ENCODE assay signal across 8 cellular contexts in genomic region chr9:121269030-121269887, GRCh38. TPM values are rescaled to one million over a fixed set of nuclear protein-coding genes. Genes with fewer than 3 reads are reported as not detected.
DNase-seq lines count a peak whose midpoint lies in the region; ATAC-seq and TF ChIP-seq lines count a peak whose summit lies in the region.

No MANE protein-coding gene starts in this region.

- peaks cover 14% of the 10 kb centered on the region for H3K4me1 Mint-ChIP-seq in activated CD4-positive, alpha-beta T cell treated with anti-CD3 and anti-CD28 coated beads for 36 hours

- no peaks in the 10 kb centered on the region for H3K36me3 ChIP-seq in WERI-Rb-1
- no peaks in the 10 kb centered on the region for H3K36me3 ChIP-seq in cardiac muscle cell
- H3K36me3 ChIP-seq in psoas muscle (ENCODE audit: insufficient read depth in 1 of 2, low read depth in 1 of 2) = no peaks in the 10 kb centered on the region

- no peaks in the 10 kb centered on the region for H3K9me3 Mint-ChIP-seq in activated CD4-positive, alpha-beta T cell treated with anti-CD3 and anti-CD28 coated beads for 36 hours (ENCODE audit: low read depth)

- H3K27ac ChIP-seq in WERI-Rb-1 = no peak overlapping the region
- H3K27ac ChIP-seq in cardiac muscle cell = no peak overlapping the region
- H3K27ac ChIP-seq in psoas muscle = peak overlapping the region; percentile 73

- no peak for DNase-seq in activated CD4-positive, alpha-beta T cell treated with anti-CD3 and anti-CD28 coated beads for 36 hours
- DNase-seq in activated CD4-positive, alpha-beta T cell treated with anti-CD3 and anti-CD28 coated beads for 1 hour = no peak
- peak; percentile 31 for DNase-seq in WERI-Rb-1
- DNase-seq in cardiac muscle cell (ENCODE audit: low read depth in 1 of 2, low spot score in 1 of 2) = no peak
- DNase-seq in psoas muscle = peak in 1 of 2 donors; percentile 50
- no peak for DNase-seq in stimulated activated CD4-positive, alpha-beta T cell treated with anti-CD3 and anti-CD28 coated beads, Interleukin-1b, Interleukin-23, amount 100 ng/mL, for 48 hours
- DNase-seq in T1000 (lab: John Stamatoyannopoulos, UW) = no peak

- no peak overlapping the region for H3K27ac Mint-ChIP-seq in activated CD4-positive, alpha-beta T cell treated with anti-CD3 and anti-CD28 coated beads for 36 hours

- CTCF ChIA-PET in activated CD4-positive, alpha-beta T cell treated with anti-CD3 and anti-CD28 coated beads for 36 hours (lab: Charles Lee) = interaction anchor here (0.5 to 4.2 kb wide), 10 partner anchors 8 to 652 kb away, joined by 3 to 29 read pairs (median 4); no protein-coding TSS in a partner anchor

- H3K27me3 Mint-ChIP-seq in activated CD4-positive, alpha-beta T cell treated with anti-CD3 and anti-CD28 coated beads for 36 hours = peaks cover 15% of the 10 kb centered on the region

- H3K27me3 ChIP-seq in WERI-Rb-1 (ENCODE audit: insufficient read depth, low read depth, severe bottlenecking) (no peaks in the 10 kb centered on the region), cardiac muscle cell (no peaks in the 10 kb centered on the region), psoas muscle (ENCODE audit: insufficient read depth in 3 of 3, low read length in 2 of 3) (no peaks in the 10 kb centered on the region)

- POLR2A ChIA-PET in activated CD4-positive, alpha-beta T cell treated with anti-CD3 and anti-CD28 coated beads for 36 hours (lab: Charles Lee) = no interaction called here

- no peaks in the 10 kb centered on the region for H3K9me3 ChIP-seq in WERI-Rb-1 (ENCODE audit: severe bottlenecking)
- H3K9me3 ChIP-seq in cardiac muscle cell (ENCODE audit: low read depth) = no peaks in the 10 kb centered on the region
- no peaks in the 10 kb centered on the region for H3K9me3 ChIP-seq in psoas muscle

- peak; percentile 13 for ATAC-seq in activated CD4-positive, alpha-beta T cell treated with anti-CD3 and anti-CD28 coated beads for 36 hours
- ATAC-seq in psoas muscle (peak; percentile 1 to 39 (median 12)), HG03135 (IDR thresholded peaks at IDR 0.05; ENCODE audit: unreplicated experiment) (no peak)

- WGBS in psoas muscle, 3 donors = 18 to 33% (median 20%) methylated on average over 15 of the region's 15 CpGs

- H3K4me3 Mint-ChIP-seq in activated CD4-positive, alpha-beta T cell treated with anti-CD3 and anti-CD28 coated beads for 36 hours = peak overlapping the region; percentile 56

- no peak overlapping the region for H3K4me3 ChIP-seq in WERI-Rb-1 (ENCODE audit: low read depth, low read length)
- peak overlapping the region; percentile 71 for H3K4me3 ChIP-seq in cardiac muscle cell
- H3K4me3 ChIP-seq in psoas muscle = peak overlapping the region; percentile 86

- no peaks in the 10 kb centered on the region for H3K36me3 Mint-ChIP-seq in activated CD4-positive, alpha-beta T cell treated with anti-CD3 and anti-CD28 coated beads for 36 hours (ENCODE audit: low read depth)

- no peak for TF ChIP-seq CTCF in WERI-Rb-1 (IDR thresholded peaks at IDR 0.05; ENCODE audit: low read depth, low read length)
- no peak for TF ChIP-seq CTCF in cardiac muscle cell (IDR thresholded peaks at IDR 0.05; ENCODE audit: low read depth, low read length)
- no peak for TF ChIP-seq CTCF in psoas muscle (IDR thresholded peaks at IDR 0.05)

- intact Hi-C loops in activated CD4-positive, alpha-beta T cell treated with anti-CD3 and anti-CD28 coated beads for 36 hours (cut with DNase I, micrococcal nuclease) = no loop called here
- intact Hi-C loops in psoas muscle (cut with DNase I) = loop anchor here (2.0 to 5.0 kb wide), 2 partner anchors 16 to 57 kb away; no protein-coding TSS in a partner anchor

- peaks cover 20% of the 10 kb centered on the region for H3K4me1 ChIP-seq in cardiac muscle cell (ENCODE audit: low read depth)
- H3K4me1 ChIP-seq in psoas muscle = peaks cover 49% of the 10 kb centered on the region

RNA-seq across cellular contexts. Expression of gene GSN, which starts 1.3 kb away (rescaled TPM):
- 1 to 10 TPM; 1.7 to 1.9 TPM for total RNA-seq in activated CD4-positive, alpha-beta T cell treated with anti-CD3 and anti-CD28 coated beads for 36 hours
- total RNA-seq in cardiac muscle cell = 285 and 310 TPM in 2 replicates
- polyA plus RNA-seq in cardiac muscle cell = 268 and 299 TPM in 2 replicates
- 100 to 1,000 TPM; 140 to 490 (median 211) TPM for total RNA-seq in psoas muscle
- polyA plus RNA-seq in psoas muscle = 100 to 1,000 TPM; 199 to 225 (median 208) TPM

Comparison
In these comparisons a context has a peak if more than half of its experiments do, and no peak if none do; other contexts are left out.
1. RNA of gene GSN, which starts 1.3 kb away (total RNA-seq): 285 to 310 TPM in cardiac muscle cell and 140 to 490 TPM in psoas muscle; 1.7 to 1.9 TPM in activated CD4-positive, alpha-beta T cell treated with anti-CD3 and anti-CD28 coated beads for 36 hours; every median in the first group is over 10 times any median in the second.
2. intact Hi-C loops: an anchor here in psoas muscle (2.0 to 5.0 kb wide); none called in activated CD4-positive, alpha-beta T cell treated with anti-CD3 and anti-CD28 coated beads for 36 hours.